13 cellular contexts compared by ENCODE assay signal in genomic region chr1:100277866-100278265, GRCh38. TPM values are rescaled to one million over a fixed set of nuclear protein-coding genes. Genes with fewer than 3 reads are reported as not detected.
DNase-seq lines count a peak whose midpoint lies in the region; ATAC-seq, FAIRE-seq and TF ChIP-seq lines count a peak whose summit lies in the region.
"Had no signal": no experiment of that assay in that cellular context is flagged by ENCODE, and none has a peak within 500 bp of the region (broad histone marks: within the 10 kb centered on the region; RNA-seq: fewer than 3 reads in every experiment).

No MANE protein-coding gene starts in this region.

- no peak overlapping the region for H3K27ac ChIP-seq in breast epithelium
- no peak overlapping the region for H3K27ac ChIP-seq in naive thymus-derived CD4-positive, alpha-beta T cell (ENCODE audit: low read depth, low read length)
- H3K27ac ChIP-seq: cardiac muscle cell, epithelial cell of prostate, parathyroid adenoma had no signal

- intact Hi-C loops in MCF 10A (cut with micrococcal nuclease) (loop anchor here (5.0 to 10.0 kb wide), 2 partner anchors 179 to 587 kb away; no protein-coding TSS in a partner anchor), breast epithelium (cut with DNase I; ENCODE audit: low total_unique reads) (no loop called here)
- intact Hi-C loops in naive thymus-derived CD4-positive, alpha-beta T cell (cut with micrococcal nuclease): loop anchor here (1.0 to 5.0 kb wide), 4 partner anchors 73 to 590 kb away; no protein-coding TSS in a partner anchor

- peaks cover 4% of the 10 kb centered on the region for H3K4me1 Mint-ChIP-seq in MCF 10A (ENCODE audit: insufficient read depth, unreplicated experiment)
- H3K4me1 Mint-ChIP-seq in activated T-cell treated with anti-CD3 and anti-CD28 coated beads, Interleukin-2, amount 50 U/mL, for 72 hours (ENCODE audit: low read depth): no peaks in the 10 kb centered on the region
- H3K4me1 Mint-ChIP-seq in naive thymus-derived CD4-positive, alpha-beta T cell: peaks cover 9 to 50% (median 34%) of the 10 kb centered on the region in 7 donors

- no peak overlapping the region for H3K27ac Mint-ChIP-seq in MCF 10A (ENCODE audit: low read depth, unreplicated experiment)
- peak overlapping the region; percentile 69 for H3K27ac Mint-ChIP-seq in activated T-cell treated with anti-CD3 and anti-CD28 coated beads, Interleukin-2, amount 50 U/mL, for 72 hours
- H3K27ac Mint-ChIP-seq in naive thymus-derived CD4-positive, alpha-beta T cell: peak overlapping the region in 3 of 9 donors; percentile 9 to 37 (median 27)

- CTCF ChIA-PET in MCF 10A (lab: Yijun Ruan, JAX): interaction anchor here (0.6 to 2.1 kb wide), 7 partner anchors 10 to 435 kb away, joined by 3 to 7 read pairs (median 3); no protein-coding TSS in a partner anchor
- CTCF ChIA-PET in naive thymus-derived CD4-positive, alpha-beta T cell (lab: Charles Lee): interaction anchor here (0.6 to 1.2 kb wide), 3 partner anchors 139 to 250 kb away, joined by 3 to 4 read pairs (median 3); no protein-coding TSS in a partner anchor

- no peak overlapping the region for H3K4me3 ChIP-seq in breast epithelium
- no peak overlapping the region for H3K4me3 ChIP-seq in naive thymus-derived CD4-positive, alpha-beta T cell (ENCODE audit: low read length)
- H3K4me3 ChIP-seq: cardiac muscle cell had no signal

- POLR2A ChIA-PET in MCF 10A (lab: Yijun Ruan, JAX): no interaction called here
- POLR2A ChIA-PET in naive thymus-derived CD4-positive, alpha-beta T cell (lab: Charles Lee): interaction anchor here (0.9 to 1.1 kb wide), 2 partner anchors 28 to 137 kb away, joined by 3 read pairs; no protein-coding TSS in a partner anchor

- no peak for FAIRE-seq in HTR-8/SVneo (lab: Jason Lieb, UNC)

- DNase-seq in MCF 10A (ENCODE audit: unreplicated experiment): peak; percentile 38
- no peak for DNase-seq in breast epithelium (ENCODE audit: low spot score in 2 of 2)
- DNase-seq in OCI-M1 (lab: John Stamatoyannopoulos, UW): peak; percentile 27
- peak in 1 of 2 donors; percentile 6 for DNase-seq in activated T-cell treated with anti-CD3 and anti-CD28 coated beads, Interleukin-2, amount 50 U/mL, for 72 hours
- DNase-seq in naive thymus-derived CD4-positive, alpha-beta T cell: peak in 6 of 9 donors; percentile 5 to 42 (median 28)
- DNase-seq in HTR-8/SVneo (ENCODE audit: insufficient read length, low spot score): no peak
- DNase-seq in SKM-1 (lab: John Stamatoyannopoulos, UW; ENCODE audit: unreplicated experiment): no peak
- DNase-seq in NCI-H2029 treated with DMSO at 0.1 percent for 48 hours (lab: John Stamatoyannopoulos, UW): no peak
- DNase-seq: H7, NCI-H2171 had no signal

- H3K4me3 Mint-ChIP-seq in MCF 10A (ENCODE audit: unreplicated experiment): no peak overlapping the region
- no peak overlapping the region for H3K4me3 Mint-ChIP-seq in activated T-cell treated with anti-CD3 and anti-CD28 coated beads, Interleukin-2, amount 50 U/mL, for 72 hours
- H3K4me3 Mint-ChIP-seq in naive thymus-derived CD4-positive, alpha-beta T cell: no peak overlapping the region

- TF ChIP-seq POLR2A in breast epithelium (IDR thresholded peaks at IDR 0.05): no peak

- peaks cover 14% of the 10 kb centered on the region for H3K36me3 ChIP-seq in breast epithelium
- H3K36me3 ChIP-seq in naive thymus-derived CD4-positive, alpha-beta T cell (ENCODE audit: control insufficient read depth in 2 of 3, insufficient read depth in 3 of 3, low read length in 3 of 3): peaks cover 22 to 76% (median 36%) of the 10 kb centered on the region in 3 experiments

- H3K27me3 ChIP-seq in breast epithelium: no peaks in the 10 kb centered on the region
- no peaks in the 10 kb centered on the region for H3K27me3 ChIP-seq in naive thymus-derived CD4-positive, alpha-beta T cell (ENCODE audit: control insufficient read depth in 2 of 2, insufficient read depth in 2 of 2, low read length in 2 of 2)
- H3K27me3 ChIP-seq: cardiac muscle cell had no signal

- no peaks in the 10 kb centered on the region for H3K27me3 Mint-ChIP-seq in MCF 10A (ENCODE audit: insufficient read depth, unreplicated experiment)
- no peaks in the 10 kb centered on the region for H3K27me3 Mint-ChIP-seq in activated T-cell treated with anti-CD3 and anti-CD28 coated beads, Interleukin-2, amount 50 U/mL, for 72 hours (ENCODE audit: low read depth)
- no peaks in the 10 kb centered on the region for H3K27me3 Mint-ChIP-seq in naive thymus-derived CD4-positive, alpha-beta T cell

- no peaks in the 10 kb centered on the region for H3K9me3 ChIP-seq in breast epithelium
- no peaks in the 10 kb centered on the region for H3K9me3 ChIP-seq in naive thymus-derived CD4-positive, alpha-beta T cell (ENCODE audit: control insufficient read depth in 2 of 3, low read length in 3 of 3)

- no peaks in the 10 kb centered on the region for H3K9me3 Mint-ChIP-seq in MCF 10A (ENCODE audit: unreplicated experiment)
- no peaks in the 10 kb centered on the region for H3K9me3 Mint-ChIP-seq in activated T-cell treated with anti-CD3 and anti-CD28 coated beads, Interleukin-2, amount 50 U/mL, for 72 hours
- peaks cover 0 to 1% (median 0%) of the 10 kb centered on the region in 11 donors for H3K9me3 Mint-ChIP-seq in naive thymus-derived CD4-positive, alpha-beta T cell

- H3K4me1 ChIP-seq in breast epithelium: no peaks in the 10 kb centered on the region
- no peaks in the 10 kb centered on the region for H3K4me1 ChIP-seq in naive thymus-derived CD4-positive, alpha-beta T cell (ENCODE audit: control insufficient read depth in 2 of 2, insufficient read depth in 2 of 2, low read length in 2 of 2)
- H3K4me1 ChIP-seq: parathyroid adenoma had no signal

- peaks cover 78% of the 10 kb centered on the region for H3K36me3 Mint-ChIP-seq in MCF 10A (ENCODE audit: insufficient read depth, unreplicated experiment)
- peaks cover 13 to 43% of the 10 kb centered on the region in 2 donors for H3K36me3 Mint-ChIP-seq in activated T-cell treated with anti-CD3 and anti-CD28 coated beads, Interleukin-2, amount 50 U/mL, for 72 hours (ENCODE audit: insufficient read depth in 2 of 2)
- peaks cover 16 to 59% (median 40%) of the 10 kb centered on the region in 5 donors for H3K36me3 Mint-ChIP-seq in naive thymus-derived CD4-positive, alpha-beta T cell

- BruUV-seq in MCF 10A (replicated peaks; lab: Mats Ljungman, UMichigan): no TSS peak

- TF ChIP-seq CTCF in MCF 10A (IDR thresholded peaks at IDR 0.05; ENCODE audit: unreplicated experiment) (no peak), breast epithelium (IDR thresholded peaks at IDR 0.05) (no peak)

- no peak for ATAC-seq in activated T-cell treated with anti-CD3 and anti-CD28 coated beads, Interleukin-2, amount 50 U/mL, for 72 hours (replicated peaks in 1 of 2)
- peak; percentile 75 for ATAC-seq in naive thymus-derived CD4-positive, alpha-beta T cell

RNA-seq across cellular contexts. Expression of gene RTCA, which starts 11.8 kb away (rescaled TPM):
- 60.4 and 62.3 TPM in 2 replicates for total RNA-seq in MCF 10A (2022)
- total RNA-seq in breast epithelium: 10 to 100 TPM; 17.0 to 22.6 (median 22.2) TPM
- 10 to 100 TPM; 81.6 to 81.9 TPM for total RNA-seq in activated T-cell treated with anti-CD3 and anti-CD28 coated beads, Interleukin-2, amount 50 U/mL, for 72 hours
- 10 to 100 TPM; 33.3 to 47.7 (median 35.8) TPM for total RNA-seq in naive thymus-derived CD4-positive, alpha-beta T cell
- polyA plus RNA-seq in naive thymus-derived CD4-positive, alpha-beta T cell: 10 to 100 TPM; 16.4 to 17.9 TPM

RNA-seq across cellular contexts. Expression of gene DBT, which starts 28.2 kb away (rescaled TPM):
- 9.1 and 11.0 TPM in 2 replicates for total RNA-seq in MCF 10A (2022)
- total RNA-seq in breast epithelium: 10 to 100 TPM in 1 of 3 donors, 1 to 10 TPM in 2; 6.9 to 11.0 (median 9.1) TPM
- total RNA-seq in activated T-cell treated with anti-CD3 and anti-CD28 coated beads, Interleukin-2, amount 50 U/mL, for 72 hours: 10 to 100 TPM; 11.9 to 15.3 TPM
- 10 to 100 TPM in 2 of 5 experiments, 1 to 10 TPM in 3; 9.2 to 18.4 (median 9.7) TPM for total RNA-seq in naive thymus-derived CD4-positive, alpha-beta T cell
- 1 to 10 TPM; 6.4 to 6.9 TPM for polyA plus RNA-seq in naive thymus-derived CD4-positive, alpha-beta T cell

Comparison
In these comparisons a context has a peak if more than half of its experiments do, and no peak if none do; other contexts are left out.
1. DNase-seq: peak in MCF 10A (single experiment), OCI-M1 (single experiment) and naive thymus-derived CD4-positive, alpha-beta T cell (6 of 9); none in breast epithelium (0 of 2), HTR-8/SVneo (single experiment), SKM-1 (single experiment) and NCI-H2029 treated with DMSO at 0.1 percent for 48 hours (single experiment).